In genomic region chr4:66688674-66689073, GRCh38 we compare ENCODE assay signal across 10 cellular contexts.
A peak's percentile ranks its signal among the peaks of the same experiment; 100 is the strongest.
DNase-seq lines count a peak whose midpoint lies in the region; ATAC-seq, FAIRE-seq and TF ChIP-seq lines count a peak whose summit lies in the region.
"Had no signal": no experiment of that assay in that cellular context is flagged by ENCODE, and none has a peak within 500 bp of the region (broad histone marks: within the 10 kb centered on the region; RNA-seq: fewer than 3 reads in every experiment).

No MANE protein-coding gene starts in this region.

- H3K4me3 Mint-ChIP-seq in activated T-cell treated with anti-CD3 and anti-CD28 coated beads, Interleukin-2, amount 50 U/mL, for 4 hours = no peak overlapping the region
- H3K4me3 Mint-ChIP-seq: activated naive CD4-positive, alpha-beta T cell treated with anti-CD3 and anti-CD28 coated beads, Interleukin-2, amount 50 U/mL, for 24 hours had no signal

- H3K79me2 ChIP-seq in DOHH2 (ENCODE audit: control insufficient read depth, low read length) = no peaks in the 10 kb centered on the region

- H3K4me3 ChIP-seq in DOHH2 (ENCODE audit: low read length) (no peak overlapping the region), SK-N-MC (no peak overlapping the region), kidney (ENCODE audit: low read length in 2 of 2) (no peak overlapping the region)

- no peaks in the 10 kb centered on the region for H3F3A ChIP-seq in DOHH2 (ENCODE audit: control insufficient read depth, insufficient read depth)

- H3K27ac ChIP-seq in DOHH2 (ENCODE audit: low read depth, low read length) = no peak overlapping the region
- H3K27ac ChIP-seq in SK-N-MC = no peak overlapping the region
- no peak overlapping the region for H3K27ac ChIP-seq in kidney (ENCODE audit: low read depth in 2 of 2, low read length in 2 of 2)
- H3K27ac ChIP-seq in substantia nigra (ENCODE audit: low read depth, low read length, poor library complexity, severe bottlenecking) = no peak overlapping the region

- no peak for ATAC-seq in activated T-cell treated with anti-CD3 and anti-CD28 coated beads, Interleukin-2, amount 50 U/mL, for 4 hours
- ATAC-seq in left colon (no peak), esophagus mucosa (no peak)
- ATAC-seq: left ventricle myocardium superior had no signal

- H3K9me3 ChIP-seq in DOHH2 (ENCODE audit: control insufficient read depth, insufficient read depth, low read length) (no peaks in the 10 kb centered on the region), SK-N-MC (ENCODE audit: low read depth, low read length) (no peaks in the 10 kb centered on the region), kidney (ENCODE audit: control insufficient read depth in 1 of 2, low read length in 2 of 2) (no peaks in the 10 kb centered on the region)

- no peaks in the 10 kb centered on the region for H3K27me3 ChIP-seq in DOHH2 (ENCODE audit: control insufficient read depth, low read length)

- TF ChIP-seq CTCF in DOHH2 (IDR thresholded peaks at IDR 0.05; ENCODE audit: low read depth, low read length, poor library complexity, severe bottlenecking) (peak; percentile 43), LNCAP (IDR thresholded peaks at IDR 0.05) (peak; percentile 62), kidney (IDR thresholded peaks at IDR 0.05; ENCODE audit: borderline replicate concordance, extremely low read depth, insufficient read depth) (peak; percentile 13)

- H3K4me1 ChIP-seq in DOHH2 (ENCODE audit: control insufficient read depth, low read length) = no peaks in the 10 kb centered on the region
- H3K4me1 ChIP-seq in kidney (ENCODE audit: control insufficient read depth in 1 of 2, insufficient read depth in 1 of 2, low read depth in 1 of 2, low read length in 2 of 2) = no peaks in the 10 kb centered on the region

- H3K9me2 ChIP-seq in DOHH2 (replicated peaks; ENCODE audit: control insufficient read depth, low read length) = no peaks in the 10 kb centered on the region

- peaks cover 4% of the 10 kb centered on the region for H3K9me3 Mint-ChIP-seq in activated T-cell treated with anti-CD3 and anti-CD28 coated beads, Interleukin-2, amount 50 U/mL, for 4 hours
- H3K9me3 Mint-ChIP-seq: activated naive CD4-positive, alpha-beta T cell treated with anti-CD3 and anti-CD28 coated beads, Interleukin-2, amount 50 U/mL, for 24 hours had no signal

- no peak overlapping the region for H3K4me2 ChIP-seq in DOHH2 (ENCODE audit: low read length)

- intact Hi-C loops in kidney (cut with DNase I) (no loop called here), left colon (cut with DNase I, micrococcal nuclease) (no loop called here)

- H4K20me1 ChIP-seq in DOHH2 (ENCODE audit: control insufficient read depth, insufficient read depth, low read depth, low read length) = no peaks in the 10 kb centered on the region

- FAIRE-seq in kidney (lab: Jason Lieb, UNC) = peak; percentile 42

- H3K27me3 Mint-ChIP-seq in activated T-cell treated with anti-CD3 and anti-CD28 coated beads, Interleukin-2, amount 50 U/mL, for 4 hours (ENCODE audit: low read depth) = no peaks in the 10 kb centered on the region
- H3K27me3 Mint-ChIP-seq: activated naive CD4-positive, alpha-beta T cell treated with anti-CD3 and anti-CD28 coated beads, Interleukin-2, amount 50 U/mL, for 24 hours had no signal

- H3K4me1 Mint-ChIP-seq in activated T-cell treated with anti-CD3 and anti-CD28 coated beads, Interleukin-2, amount 50 U/mL, for 4 hours (ENCODE audit: low read depth) = no peaks in the 10 kb centered on the region
- H3K4me1 Mint-ChIP-seq: activated naive CD4-positive, alpha-beta T cell treated with anti-CD3 and anti-CD28 coated beads, Interleukin-2, amount 50 U/mL, for 24 hours had no signal

- no peaks in the 10 kb centered on the region for H3K36me3 ChIP-seq in DOHH2 (ENCODE audit: control insufficient read depth, low read length)
- H3K36me3 ChIP-seq in SK-N-MC (ENCODE audit: insufficient read depth, low read length) = no peaks in the 10 kb centered on the region
- no peaks in the 10 kb centered on the region for H3K36me3 ChIP-seq in kidney (ENCODE audit: control insufficient read depth in 1 of 2, insufficient read depth in 2 of 2, low read length in 2 of 2)

- no peak overlapping the region for H3K9ac ChIP-seq in SK-N-MC (ENCODE audit: insufficient read length)
- H3K9ac ChIP-seq in kidney (ENCODE audit: low read length in 2 of 2) = no peak overlapping the region

- peak; percentile 44 for DNase-seq in SK-N-MC (ENCODE audit: low read depth, low spot score)
- no peak for DNase-seq in kidney
- DNase-seq in activated T-cell treated with anti-CD3 and anti-CD28 coated beads, Interleukin-2, amount 50 U/mL, for 4 hours = no peak
- no peak for DNase-seq in left colon
- DNase-seq in substantia nigra (lab: John Stamatoyannopoulos, UW) = no peak
- DNase-seq: left ventricle myocardium superior had no signal

- no peaks in the 10 kb centered on the region for H3K36me3 Mint-ChIP-seq in activated T-cell treated with anti-CD3 and anti-CD28 coated beads, Interleukin-2, amount 50 U/mL, for 4 hours (ENCODE audit: insufficient read depth)
- H3K36me3 Mint-ChIP-seq: activated naive CD4-positive, alpha-beta T cell treated with anti-CD3 and anti-CD28 coated beads, Interleukin-2, amount 50 U/mL, for 24 hours had no signal
